In genomic region chr15:50939911-50940310, GRCh38 we compare ENCODE assay signal across 22 cellular contexts. TPM values are rescaled to one million over a fixed set of nuclear protein-coding genes. Genes with fewer than 3 reads are reported as not detected.
DNase-seq lines count a peak whose midpoint lies in the region; ATAC-seq and TF ChIP-seq lines count a peak whose summit lies in the region.
"Had no signal": no experiment of that assay in that cellular context is flagged by ENCODE, and none has a peak within 500 bp of the region (broad histone marks: within the 10 kb centered on the region; RNA-seq: fewer than 3 reads in every experiment).

No MANE protein-coding gene starts in this region.

- TF ChIP-seq CTCF in nephron (IDR thresholded peaks at IDR 0.05; ENCODE audit: unreplicated experiment in 3 of 3), result no peak

- CTCF ChIA-PET in CD8-positive, alpha-beta memory T cell (lab: Charles Lee), result no interaction called here

- no peaks in the 10 kb centered on the region for H3K27me3 Mint-ChIP-seq in nephron (ENCODE audit: low read depth)
- no peaks in the 10 kb centered on the region for H3K27me3 Mint-ChIP-seq in CD8-positive, alpha-beta memory T cell
- H3K27me3 Mint-ChIP-seq: T-cell had no signal

- no peak overlapping the region for H3K4me3 Mint-ChIP-seq in nephron
- no peak overlapping the region for H3K4me3 Mint-ChIP-seq in CD8-positive, alpha-beta memory T cell
- H3K4me3 Mint-ChIP-seq: neural crest cell, T-cell had no signal

- peaks cover 19% of the 10 kb centered on the region for H3K36me3 ChIP-seq in CD8-positive, alpha-beta memory T cell (ENCODE audit: insufficient read depth, low read length)

- peak overlapping the region in 2 of 3 experiments; percentile 31 to 78 for H3K27ac Mint-ChIP-seq in nephron
- H3K27ac Mint-ChIP-seq in CD8-positive, alpha-beta memory T cell, result no peak overlapping the region
- H3K27ac Mint-ChIP-seq: T-cell had no signal

- H3K9me3 ChIP-seq in CD8-positive, alpha-beta memory T cell (ENCODE audit: low read length), result no peaks in the 10 kb centered on the region
- H3K9me3 ChIP-seq: gastrocnemius medialis had no signal

- no peak for ATAC-seq in GM19351 (IDR thresholded peaks at IDR 0.05; ENCODE audit: unreplicated experiment)
- ATAC-seq: gastrocnemius medialis, left lobe of liver, T-cell had no signal

- H3K4me1 ChIP-seq in CD8-positive, alpha-beta memory T cell (ENCODE audit: insufficient read depth, low read length), result no peaks in the 10 kb centered on the region

- peaks cover 28% of the 10 kb centered on the region for H3K36me3 Mint-ChIP-seq in nephron (ENCODE audit: low read depth)
- H3K36me3 Mint-ChIP-seq in CD8-positive, alpha-beta memory T cell, result peaks cover 5 to 74% (median 20%) of the 10 kb centered on the region in 3 donors

- H3K4me3 ChIP-seq in CD8-positive, alpha-beta memory T cell (ENCODE audit: low read length), result no peak overlapping the region
- H3K4me3 ChIP-seq: coronary artery, gastrocnemius medialis had no signal

- DNase-seq in EL (peak; percentile 25), RPMI7951 (ENCODE audit: low read depth) (peak; percentile 11), dedifferentiated amniotic fluid mesenchymal stem cell (ENCODE audit: extremely low spot score) (peak; percentile 15), SW 1271 (lab: John Stamatoyannopoulos, UW) (no peak)
- no peak for DNase-seq in CD8-positive, alpha-beta memory T cell
- no peak for DNase-seq in stimulated activated CD4-positive, alpha-beta T cell treated with anti-CD3 and anti-CD28 coated beads, Interleukin-15, amount 100 ng/mL, for 24 hours
- DNase-seq: activated CD4-positive, alpha-beta T cell treated with anti-CD3 and anti-CD28 coated beads, Interleukin-2, amount 50 U/mL, for 1 hour; activated naive CD4-positive, alpha-beta T cell treated with Interleukin-2 at 50 U/mL for 16 hours; activated T-cell treated with anti-CD3 and anti-CD28 coated beads for 4 hours; anterior cingulate cortex; DMS79 treated with DMSO at 0.1 percent for 48 hours; gastrocnemius medialis; Karpas-422; NCI-H1092 treated with DMSO at 0.1 percent for 48 hours; RPMI8226; substantia nigra; T-cell had no signal

- H3K27ac ChIP-seq in CD8-positive, alpha-beta memory T cell (ENCODE audit: low read depth, low read length), result no peak overlapping the region

- no peaks in the 10 kb centered on the region for H3K9me3 Mint-ChIP-seq in nephron
- H3K9me3 Mint-ChIP-seq in CD8-positive, alpha-beta memory T cell, result no peaks in the 10 kb centered on the region
- H3K9me3 Mint-ChIP-seq: neural crest cell, T-cell had no signal

- POLR2A ChIA-PET in CD8-positive, alpha-beta memory T cell (lab: Charles Lee), result no interaction called here

- H3K4me1 Mint-ChIP-seq in nephron, result peaks cover 8% of the 10 kb centered on the region
- no peaks in the 10 kb centered on the region for H3K4me1 Mint-ChIP-seq in CD8-positive, alpha-beta memory T cell
- H3K4me1 Mint-ChIP-seq: neural crest cell, T-cell had no signal

- no peaks in the 10 kb centered on the region for H3K27me3 ChIP-seq in CD8-positive, alpha-beta memory T cell (ENCODE audit: insufficient read depth, low read length, poor library complexity, severe bottlenecking)
- H3K27me3 ChIP-seq: gastrocnemius medialis had no signal

RNA-seq across cellular contexts. Expression of gene AP4E1, which starts 31.4 kb away (rescaled TPM):
- 11.2 and 11.7 TPM in 2 replicates for total RNA-seq in RPMI7951 (2014; rRNA removed; shearing (Covaris generic))
- 10 to 100 TPM; 16.5 to 18.8 TPM for total RNA-seq in CD8-positive, alpha-beta memory T cell
- 5.8 TPM for polyA plus RNA-seq in CD8-positive, alpha-beta memory T cell

Comparison
In these comparisons a context has a peak if more than half of its experiments do, and no peak if none do; other contexts are left out.
1. DNase-seq: peak in EL (single experiment), RPMI7951 (single experiment) and dedifferentiated amniotic fluid mesenchymal stem cell (single experiment); none in CD8-positive, alpha-beta memory T cell (0 of 5), stimulated activated CD4-positive, alpha-beta T cell treated with anti-CD3 and anti-CD28 coated beads, Interleukin-15, amount 100 ng/mL, for 24 hours (single experiment) and SW 1271 (0 of 2).
2. H3K27ac Mint-ChIP-seq: peak in nephron (2 of 3); none in CD8-positive, alpha-beta memory T cell (0 of 8).